25 cellular contexts compared by ENCODE assay signal in genomic region chr2:38487852-38488251, GRCh38.
"Had no signal": no experiment of that assay in that cellular context is flagged by ENCODE, and none has a peak within 500 bp of the region (broad histone marks: within the 10 kb centered on the region; RNA-seq: fewer than 3 reads in every experiment).

No MANE protein-coding gene starts in this region.

- H3K4me1 ChIP-seq: neural progenitor cell, parathyroid adenoma, stomach, thyroid gland, vagina had no signal

- H3K9ac ChIP-seq: neural progenitor cell, parathyroid adenoma had no signal

- H3K9me3 ChIP-seq: ovary, psoas muscle, stomach, thoracic aorta, thyroid gland, tibial nerve, upper lobe of left lung, vagina had no signal

- H3K4me2 ChIP-seq: neural progenitor cell, smooth muscle cell had no signal

- H3K79me2 ChIP-seq: parathyroid adenoma had no signal

- H2AFZ ChIP-seq: neural progenitor cell, parathyroid adenoma had no signal

- ATAC-seq: natural killer cell; right cardiac atrium; sciatic nerve; stimulated activated effector memory CD8-positive, alpha-beta T cell treated with anti-CD3 and anti-CD28 coated beads, Interleukin-12 subunit alpha, Interleukin-12 subunit beta, amount 100 ng/mL, for 72 hours; stimulated activated naive B cell treated with anti-CD40 and anti-IgM and Interleukin-4, amounts not matched to agents 10 μg/mL and 1 μg/mL and 100 μg/mL, for 72 hours had no signal

- H3K4me3 ChIP-seq: neural progenitor cell, ovary, psoas muscle, skin epidermis, smooth muscle cell, stomach, thoracic aorta, thyroid gland, tibial nerve, upper lobe of left lung, vagina had no signal

- H3K36me3 ChIP-seq: neural progenitor cell, ovary, stomach, thoracic aorta, thyroid gland, tibial nerve, upper lobe of left lung, vagina had no signal

- H3K27ac ChIP-seq: neural progenitor cell, ovary, parathyroid adenoma, skin epidermis, stomach, thoracic aorta, thyroid gland, tibial nerve, upper lobe of left lung, vagina had no signal

- H3K27me3 ChIP-seq: neural progenitor cell, ovary, stomach, thyroid gland, tibial nerve, upper lobe of left lung, vagina had no signal

- DNase-seq: natural killer cell; occipital lobe; ovary; psoas muscle; right cardiac atrium; stimulated activated CD4-positive, alpha-beta T cell treated with anti-CD3 and anti-CD28 coated beads, Interleukin-15, amount 100 ng/mL, for 24 hours; stimulated activated CD4-positive, alpha-beta T cell treated with anti-CD3 and anti-CD28 coated beads, Interleukin-2, amount 100 ng/mL, for 24 hours; stimulated activated CD4-positive, alpha-beta T cell treated with anti-CD3 and anti-CD28 coated beads, Interleukin-2, amount 100 ng/mL, for 48 hours; stimulated activated CD4-positive, alpha-beta T cell treated with anti-CD3 and anti-CD28 coated beads, Interleukin-4, amount 100 ng/mL, for 24 hours; stimulated activated naive B cell treated with anti-CD40 and anti-IgM and Interleukin-4, amounts not matched to agents 10 μg/mL and 1 μg/mL and 100 μg/mL, for 72 hours; stimulated activated naive CD4-positive, alpha-beta T cell treated with Interleukin-2 at 50 U/mL for 16 hours; stomach; thyroid gland; trophoblast cell; upper lobe of left lung had no signal

- FAIRE-seq: urothelium cell line had no signal
